ENCODE assay signal across 29 cellular contexts in genomic region chr4:3615386-3616286, GRCh38.
DNase-seq lines count a peak whose midpoint lies in the region; ATAC-seq, FAIRE-seq and TF ChIP-seq lines count a peak whose summit lies in the region.
"Had no signal": no experiment of that assay in that cellular context is flagged by ENCODE, and none has a peak within 500 bp of the region (broad histone marks: within the 10 kb centered on the region; RNA-seq: fewer than 3 reads in every experiment).

No MANE protein-coding gene starts in this region.

- TF ChIP-seq RAD21 in H1 (IDR thresholded peaks at IDR 0.05 in 1 of 2, conservative IDR thresholded peaks at IDR 0.05 in 1 of 2; ENCODE audit: low read depth in 2 of 2, low read length in 2 of 2), result no peak

- POLR2A ChIA-PET in H1 (lab: Charles Lee; ENCODE audit: partially characterized antibody), result no interaction called here

- no peak overlapping the region for H3K4ac ChIP-seq in H1 (replicated peaks; ENCODE audit: insufficient read length, low read depth, low read length)

- no peak overlapping the region for H3K4me2 ChIP-seq in H1 (ENCODE audit: insufficient read depth in 1 of 2, low read depth in 2 of 2, low read length in 2 of 2)
- no peak overlapping the region for H3K4me2 ChIP-seq in osteoblast (ENCODE audit: insufficient read depth, low read length)

- H3K9ac ChIP-seq in H1 (replicated peaks in 1 of 4; ENCODE audit: extremely low read depth in 1 of 4, low read depth in 3 of 4, low read length in 3 of 4), result no peak overlapping the region
- H3K9ac ChIP-seq: GM23248 had no signal

- peaks cover 8% of the 10 kb centered on the region for H3K23me2 ChIP-seq in H1 (ENCODE audit: low read depth, low read length)

- no peak overlapping the region for H2BK120ac ChIP-seq in H1 (replicated peaks; ENCODE audit: low read depth, low read length)

- no peak overlapping the region for H3K56ac ChIP-seq in H1 (replicated peaks; ENCODE audit: insufficient read length, low read depth, low read length)

- H3K4me3 ChIP-seq in H1 (ENCODE audit: extremely low read depth in 1 of 4, insufficient read depth in 2 of 4, low read depth in 3 of 4, low read length in 4 of 4) (no peak overlapping the region), osteoblast (ENCODE audit: insufficient read depth, low read length) (no peak overlapping the region)
- H3K4me3 ChIP-seq: GM23248, HAP-1 had no signal

- TF ChIP-seq CTCF in H1 (IDR thresholded peaks at IDR 0.05; ENCODE audit: control extremely low read depth in 1 of 3, insufficient read depth in 1 of 3, low read depth in 1 of 3, low read length in 3 of 3), result no peak
- TF ChIP-seq CTCF in osteoblast (IDR thresholded peaks at IDR 0.05; ENCODE audit: extremely low read depth, low read depth, low read length), result no peak

- H2BK5ac ChIP-seq in H1 (ENCODE audit: low read depth, low read length), result no peak overlapping the region

- peaks cover 4% of the 10 kb centered on the region; the same call in 1 of the 2 replicates for H3K79me1 ChIP-seq in H1 (ENCODE audit: low read depth, low read length)

- no peak overlapping the region for H3K27ac Mint-ChIP-seq in activated T-cell treated with anti-CD3 and anti-CD28 coated beads, Interleukin-2, amount 50 U/mL, for 24 hours
- H3K27ac Mint-ChIP-seq: CD8-positive, alpha-beta memory T cell had no signal

- H4K5ac ChIP-seq in H1 (ENCODE audit: insufficient read length, low read depth, low read length), result no peak overlapping the region

- no peak overlapping the region; the same call in 1 of the 2 replicates for H3K18ac ChIP-seq in H1 (ENCODE audit: extremely low read depth, low read length)

- no peak overlapping the region for H2BK20ac ChIP-seq in H1 (ENCODE audit: low read length)

- H3K79me2 ChIP-seq in H1 (ENCODE audit: control insufficient read depth in 1 of 2, insufficient read depth in 2 of 2, low read length in 2 of 2), result peaks cover 0 to 4% of the 10 kb centered on the region in 2 experiments; a peak in 1 of 4 replicates
- no peaks in the 10 kb centered on the region for H3K79me2 ChIP-seq in osteoblast (ENCODE audit: insufficient read depth, low read length)

- H3K27ac ChIP-seq in H1 (ENCODE audit: low read depth, low read length), result no peak overlapping the region
- H3K27ac ChIP-seq in osteoblast (ENCODE audit: low read depth, low read length), result no peak overlapping the region
- H3K27ac ChIP-seq: GM23248, RWPE1 had no signal

- H3K9me3 ChIP-seq in H1 (ENCODE audit: insufficient read depth in 2 of 2, low read depth in 1 of 2, low read length in 1 of 2), result peaks cover 0 to 5% of the 10 kb centered on the region in 2 experiments; a peak in 1 of 4 replicates
- H3K9me3 ChIP-seq in osteoblast (ENCODE audit: low read depth, low read length), result no peaks in the 10 kb centered on the region
- H3K9me3 ChIP-seq: BE2C, HAP-1 had no signal

- no peaks in the 10 kb centered on the region for H3K36me3 Mint-ChIP-seq in activated T-cell treated with anti-CD3 and anti-CD28 coated beads, Interleukin-2, amount 50 U/mL, for 24 hours (ENCODE audit: low read depth)
- H3K36me3 Mint-ChIP-seq: CD14-positive monocyte; CD8-positive, alpha-beta memory T cell had no signal

- H2BK15ac ChIP-seq in H1 (ENCODE audit: low read length), result peak overlapping the region; percentile 46; the same call in 1 of the 2 replicates

- no peak overlapping the region for H4K8ac ChIP-seq in H1 (ENCODE audit: extremely low read depth, insufficient read depth, low read length)

- peaks cover 19% of the 10 kb centered on the region for H3K27me3 Mint-ChIP-seq in activated T-cell treated with anti-CD3 and anti-CD28 coated beads, Interleukin-2, amount 50 U/mL, for 24 hours

- ATAC-seq in activated CD4-positive, CD25-positive, alpha-beta regulatory T cell treated with anti-CD3 and anti-CD28 coated beads, Interleukin-2, amount 50 U/mL, for 24 hours, result no peak
- ATAC-seq: Panc1 had no signal

- no peak overlapping the region for H3K23ac ChIP-seq in H1 (ENCODE audit: insufficient read length)

- H3K36me3 ChIP-seq in H1 (ENCODE audit: control insufficient read depth in 2 of 4, insufficient read depth in 4 of 4, low read length in 3 of 4) (no peaks in the 10 kb centered on the region; a peak in 1 of 8 replicates), osteoblast (ENCODE audit: insufficient read depth, low read length) (no peaks in the 10 kb centered on the region)
- H3K36me3 ChIP-seq: BE2C, HAP-1 had no signal

- H3K9me3 Mint-ChIP-seq in activated T-cell treated with anti-CD3 and anti-CD28 coated beads, Interleukin-2, amount 50 U/mL, for 24 hours, result peaks cover 4% of the 10 kb centered on the region

- H3K4me1 ChIP-seq in H1 (replicated peaks in 1 of 4; ENCODE audit: control insufficient read depth in 3 of 4, insufficient read depth in 4 of 4, low read length in 3 of 4) (peaks cover 0 to 2% (median 0%) of the 10 kb centered on the region in 4 experiments; a peak in 1 of 7 replicates), osteoblast (ENCODE audit: insufficient read depth, low read length) (peaks cover 9% of the 10 kb centered on the region)
- H3K4me1 ChIP-seq: HAP-1 had no signal

- no peak for FAIRE-seq in H1 (lab: Jason Lieb, UNC)
- FAIRE-seq: GM12892 had no signal

- CTCF ChIA-PET in H1 (lab: Charles Lee; ENCODE audit: partially characterized antibody), result interaction anchor here (1.0 kb wide), 1 partner anchor 102 kb away, joined by 3 read pairs; no protein-coding TSS in a partner anchor

- TF ChIP-seq POLR2A in H1 (IDR thresholded peaks at IDR 0.05; ENCODE audit: control extremely low read depth in 1 of 2, low read depth in 2 of 2, low read length in 2 of 2), result no peak

- H4K20me1 ChIP-seq in H1 (replicated peaks in 1 of 2; ENCODE audit: control insufficient read depth in 1 of 2, insufficient read depth in 2 of 2, low read length in 2 of 2), result peaks cover 0 to 4% of the 10 kb centered on the region in 2 experiments
- no peaks in the 10 kb centered on the region for H4K20me1 ChIP-seq in osteoblast (ENCODE audit: insufficient read depth, low read length)

- no peak overlapping the region for H4K91ac ChIP-seq in H1 (replicated peaks; ENCODE audit: insufficient read length, low read length)

- peak; percentile 11 for DNase-seq in activated T-cell treated with anti-CD3 and anti-CD28 coated beads, Interleukin-2, amount 50 U/mL, for 24 hours
- DNase-seq in activated T-cell treated with anti-CD3 and anti-CD28 coated beads, Interleukin-2, amount 50 U/mL, for 48 hours, result no peak
- DNase-seq in H1 (ENCODE audit: low read depth in 1 of 2, low spot score in 2 of 2) (no peak), osteoblast (ENCODE audit: insufficient read length, low spot score, missing footprints) (peak; percentile 62), DMS153 treated with DMSO at 0.1 percent for 48 hours (lab: John Stamatoyannopoulos, UW; ENCODE audit: unreplicated experiment) (no peak), NOMO-1 treated with dmso at 0.1 percent for 144 hours (lab: John Stamatoyannopoulos, UW; ENCODE audit: unreplicated experiment) (no peak)
- DNase-seq: 8988T; ACHN; BE2C; CD8-positive, alpha-beta memory T cell; DMS 273 treated with DMSO at 0.1 percent for 48 hours; DND-41; GM23248; Karpas-422; NCI-H1092; NCI-H1417 treated with DMSO at 0.1 percent for 48 hours; NCI-H1694 treated with DMSO at 0.1 percent for 48 hours; NCI-H2081 treated with DMSO at 0.1 percent for 48 hours; NCI-H2171; NCI-H226; NCI-H510A; NCI-H69; SHP77 had no signal

- TF ChIP-seq EP300 in H1 (IDR thresholded peaks at IDR 0.05; ENCODE audit: borderline replicate concordance in 1 of 2, low read depth in 2 of 2, low read length in 2 of 2), result no peak

- H2BK12ac ChIP-seq in H1 (ENCODE audit: low read depth, low read length), result no peak overlapping the region

- H2AK5ac ChIP-seq in H1 (ENCODE audit: low read depth, low read length), result no peak overlapping the region

- H3K14ac ChIP-seq in H1 (ENCODE audit: insufficient read length), result no peak overlapping the region

- WGBS in H1 (ENCODE audit: extremely low coverage in 1 of 2, insufficient coverage in 1 of 2, insufficient read length in 1 of 2, insufficient replicate concordance in 2 of 2, low coverage in 1 of 2, low lambda C conversion rate in 2 of 2, missing lambda C conversion rate in 1 of 2), 2 experiments, result 89% methylated on average over 39 of the region's 40 CpGs; no CpG with 5 or more reads in 1 of the 2 experiments

- H2AFZ ChIP-seq in H1 (ENCODE audit: low read length) (no peak overlapping the region), osteoblast (ENCODE audit: low read length) (no peak overlapping the region)
- H2AFZ ChIP-seq: GM23248 had no signal

- no peaks in the 10 kb centered on the region for H3K4me1 Mint-ChIP-seq in activated T-cell treated with anti-CD3 and anti-CD28 coated beads, Interleukin-2, amount 50 U/mL, for 24 hours (ENCODE audit: low read depth)
- H3K4me1 Mint-ChIP-seq: CD14-positive monocyte had no signal

- H3K27me3 ChIP-seq in H1 (replicated peaks in 1 of 4; ENCODE audit: control insufficient read depth in 3 of 4, extremely low read depth in 1 of 4, insufficient read depth in 3 of 4, low read length in 3 of 4) (no peaks in the 10 kb centered on the region), osteoblast (ENCODE audit: insufficient read depth, low read length) (no peaks in the 10 kb centered on the region)
- H3K27me3 ChIP-seq: BE2C had no signal

- H3K4me3 Mint-ChIP-seq in activated T-cell treated with anti-CD3 and anti-CD28 coated beads, Interleukin-2, amount 50 U/mL, for 24 hours, result no peak overlapping the region
- H3K4me3 Mint-ChIP-seq: CD14-positive monocyte; CD8-positive, alpha-beta memory T cell had no signal

TF ChIP-seq in H1, 55 proteins besides CTCF, POLR2A, EP300 and RAD21 (continues in another document):
- TF ChIP-seq PHF8 (conservative IDR thresholded peaks at IDR 0.05; ENCODE audit: low read depth, low read length) (no peak), JUN (IDR thresholded peaks at IDR 0.05; ENCODE audit: low read depth, low read length) (no peak), SIN3A (conservative IDR thresholded peaks at IDR 0.05 in 1 of 2, IDR thresholded peaks at IDR 0.05 in 1 of 2; ENCODE audit: low read depth in 1 of 2, low read length in 2 of 2) (no peak), RBBP5 (IDR thresholded peaks at IDR 0.05; ENCODE audit: borderline replicate concordance, low read depth, low read length) (no peak), E2F6 (IDR thresholded peaks at IDR 0.05) (no peak), MAFK (IDR thresholded peaks at IDR 0.05; ENCODE audit: low read depth, low read length) (no peak), KDM1A (IDR thresholded peaks at IDR 0.05; ENCODE audit: borderline replicate concordance, low read length) (no peak), HDAC6 (IDR thresholded peaks at IDR 0.05; ENCODE audit: low read depth, low read length) (no peak), RNF2 (IDR thresholded peaks at IDR 0.05; ENCODE audit: borderline replicate concordance, low read depth, low read length, missing control alignments, poor library complexity, severe bottlenecking) (no peak), CBX5 (IDR thresholded peaks at IDR 0.05; ENCODE audit: low read depth, low read length) (no peak)

Comparison
In these comparisons a context has a peak if more than half of its experiments do, and no peak if none do; other contexts are left out.
1. DNase-seq: peak in activated T-cell treated with anti-CD3 and anti-CD28 coated beads, Interleukin-2, amount 50 U/mL, for 24 hours (single experiment) and osteoblast (single experiment); none in activated T-cell treated with anti-CD3 and anti-CD28 coated beads, Interleukin-2, amount 50 U/mL, for 48 hours (0 of 2), H1 (0 of 2), DMS153 treated with DMSO at 0.1 percent for 48 hours (single experiment) and NOMO-1 treated with dmso at 0.1 percent for 144 hours (single experiment).